Comparison of ENCODE assay signal across 8 cellular contexts in genomic region chr10:19815478-19816419, GRCh38. TPM values are rescaled to one million over a fixed set of nuclear protein-coding genes. Genes with fewer than 3 reads are reported as not detected.
DNase-seq lines count a peak whose midpoint lies in the region; ATAC-seq and TF ChIP-seq lines count a peak whose summit lies in the region.

No MANE protein-coding gene starts in this region.

- intact Hi-C loops in vagina (cut with DNase I), result no loop called here

- H3K9me3 ChIP-seq in vagina, result no peaks in the 10 kb centered on the region

- TF ChIP-seq POLR2A in vagina (IDR thresholded peaks at IDR 0.05), result peak in 1 of 2 donors; percentile 49

- H3K27me3 Mint-ChIP-seq in T-helper 2 cell treated with Interferon-gamma antibody and Interleukin-4, amounts not matched to agents 5 μg/mL and 100 μg/mL, for 36 hours (ENCODE audit: low read depth), result peaks cover 41% of the 10 kb centered on the region
- H3K27me3 Mint-ChIP-seq in naive B cell, result peaks cover 48 to 53% (median 49%) of the 10 kb centered on the region in 3 donors

- ATAC-seq in HG02938 (IDR thresholded peaks at IDR 0.05; ENCODE audit: unreplicated experiment) (peak; percentile 27), naive B cell (ENCODE audit: low read depth in 2 of 2) (peak; percentile 30 to 37), HG03108 (IDR thresholded peaks at IDR 0.05; ENCODE audit: unreplicated experiment) (no peak)

- peaks cover 7% of the 10 kb centered on the region for H3K4me1 ChIP-seq in vagina

- H3K27ac ChIP-seq in vagina, result peak overlapping the region; percentile 93

- H3K4me1 Mint-ChIP-seq in T-helper 2 cell treated with Interferon-gamma antibody and Interleukin-4, amounts not matched to agents 5 μg/mL and 100 μg/mL, for 36 hours (ENCODE audit: low read depth), result no peaks in the 10 kb centered on the region
- H3K4me1 Mint-ChIP-seq in naive B cell, result peaks cover 4 to 24% (median 19%) of the 10 kb centered on the region in 3 donors

- no peak overlapping the region for H3K27ac Mint-ChIP-seq in T-helper 2 cell treated with Interferon-gamma antibody and Interleukin-4, amounts not matched to agents 5 μg/mL and 100 μg/mL, for 36 hours
- peak overlapping the region in 1 of 6 donors; percentile 88 for H3K27ac Mint-ChIP-seq in naive B cell

- H3K4me3 Mint-ChIP-seq in T-helper 2 cell treated with Interferon-gamma antibody and Interleukin-4, amounts not matched to agents 5 μg/mL and 100 μg/mL, for 36 hours, result peak overlapping the region; percentile 29
- peak overlapping the region in 7 of 8 donors; percentile 77 to 90 (median 82) for H3K4me3 Mint-ChIP-seq in naive B cell

- H3K36me3 Mint-ChIP-seq in T-helper 2 cell treated with Interferon-gamma antibody and Interleukin-4, amounts not matched to agents 5 μg/mL and 100 μg/mL, for 36 hours (ENCODE audit: low read depth), result no peaks in the 10 kb centered on the region
- H3K36me3 Mint-ChIP-seq in naive B cell, result no peaks in the 10 kb centered on the region

- H3K27me3 ChIP-seq in vagina, result no peaks in the 10 kb centered on the region

- no peaks in the 10 kb centered on the region for H3K9me3 Mint-ChIP-seq in T-helper 2 cell treated with Interferon-gamma antibody and Interleukin-4, amounts not matched to agents 5 μg/mL and 100 μg/mL, for 36 hours
- peaks cover 0 to 5% (median 1%) of the 10 kb centered on the region in 7 donors for H3K9me3 Mint-ChIP-seq in naive B cell

- DNase-seq in AG20443 (ENCODE audit: low spot score) (peak; percentile 20), fibroblast of pulmonary artery (ENCODE audit: low read depth) (peak; percentile 77), naive B cell (no peak), vagina (ENCODE audit: extremely low spot score in 2 of 2) (peak in 1 of 2 donors; percentile 94), middle frontal gyrus (ENCODE audit: extremely low spot score, low spot score) (no peak)
- no peak for DNase-seq in T-helper 2 cell treated with Interferon-gamma antibody and Interleukin-4, amounts not matched to agents 5 μg/mL and 100 μg/mL, for 36 hours (ENCODE audit: low spot score)

- peak overlapping the region; percentile 66 for H3K4me3 ChIP-seq in fibroblast of pulmonary artery (replicated peaks; ENCODE audit: low read depth, low read length)
- peak overlapping the region; percentile 78 to 82 for H3K4me3 ChIP-seq in vagina

- no peaks in the 10 kb centered on the region for H3K36me3 ChIP-seq in vagina

- TF ChIP-seq CTCF in fibroblast of pulmonary artery (IDR thresholded peaks at IDR 0.05; ENCODE audit: low read length, missing control alignments) (no peak), vagina (IDR thresholded peaks at IDR 0.05) (no peak)

RNA-seq across cellular contexts. Expression of gene PLXDC2, which starts 0.5 kb away (rescaled TPM):
- polyA plus RNA-seq in naive B cell (ENCODE audit: low read depth in 6 of 6), result 1 to 10 TPM in 1 of 6 donors, under 1 TPM in 4, not detected in 1; 0.15 to 1.3 (median 0.35) TPM
- 51.3 TPM for total RNA-seq in vagina

Comparison
In these comparisons a context has a peak if more than half of its experiments do, and no peak if none do; other contexts are left out.
1. DNase-seq: peak in AG20443 (single experiment) and fibroblast of pulmonary artery (single experiment); none in T-helper 2 cell treated with Interferon-gamma antibody and Interleukin-4, amounts not matched to agents 5 μg/mL and 100 μg/mL, for 36 hours (single experiment), naive B cell (single experiment) and middle frontal gyrus (single experiment).